In the genomic region with DNA sequence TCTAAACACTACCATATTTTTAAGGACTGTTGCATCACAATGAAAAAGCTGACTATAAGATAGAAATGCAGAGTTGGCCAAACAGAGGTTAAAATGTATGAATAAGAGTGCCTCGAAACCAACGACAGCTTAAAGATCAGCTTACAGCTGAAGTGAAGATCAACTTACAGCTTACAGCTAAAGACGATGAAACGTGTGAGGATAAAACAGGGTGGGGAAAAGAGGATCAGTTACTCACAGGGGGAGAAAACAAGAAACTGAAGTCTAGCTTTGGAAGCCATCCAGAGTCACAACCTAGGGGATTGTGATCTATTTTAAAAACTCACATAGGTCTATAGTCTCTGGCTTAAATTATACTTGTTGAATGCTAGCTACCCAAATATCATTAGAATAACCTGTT, we compare ENCODE assay signal across 20 cellular contexts.
DNase-seq lines count a peak whose midpoint lies in the region; ATAC-seq and TF ChIP-seq lines count a peak whose summit lies in the region.
"Had no signal": no experiment of that assay in that cellular context is flagged by ENCODE, and none has a peak within 500 bp of the region (broad histone marks: within the 10 kb centered on the region; RNA-seq: fewer than 3 reads in every experiment).

No MANE protein-coding gene starts in this region.

- no peaks in the 10 kb centered on the region for H3K36me3 ChIP-seq in adipocyte (ENCODE audit: control insufficient read depth, insufficient read depth, low read length, severe bottlenecking)
- no peaks in the 10 kb centered on the region for H3K36me3 ChIP-seq in right lobe of liver
- H3K36me3 ChIP-seq: BLaER1 treated with 17β-estradiol and CSF1 and Interleukin-3, amounts not matched to agents 10 nM and 100 nM; HAP-1 had no signal

- H2BK5ac ChIP-seq in H9 (ENCODE audit: insufficient read length, low read length): no peak overlapping the region

- H3K14ac ChIP-seq in H9 (ENCODE audit: insufficient read depth, low read length): no peak overlapping the region

- H3K79me1 ChIP-seq in H9 (ENCODE audit: insufficient read depth, low read depth, low read length, poor library complexity, severe bottlenecking): no peaks in the 10 kb centered on the region

- no peaks in the 10 kb centered on the region for H4K20me1 ChIP-seq in H9 (ENCODE audit: control insufficient read depth, insufficient read depth, insufficient read length)
- H4K20me1 ChIP-seq: BLaER1 treated with 17β-estradiol and CSF1 and Interleukin-3, amounts not matched to agents 10 nM and 100 nM had no signal

- H3T11ph ChIP-seq in H9 (ENCODE audit: low read length): no peak overlapping the region

- no peaks in the 10 kb centered on the region; the same call in 1 of the 2 replicates for H3K27me3 Mint-ChIP-seq in H9 (ENCODE audit: low read depth)
- H3K27me3 Mint-ChIP-seq in nephron progenitor cell (ENCODE audit: low read depth, poor library complexity): no peaks in the 10 kb centered on the region
- H3K27me3 Mint-ChIP-seq in stimulated activated naive B cell treated with anti-CD40 and anti-IgM and Interleukin-4, amounts not matched to agents 10 μg/mL and 1 μg/mL and 100 μg/mL, for 72 hours: peaks cover 13 to 34% of the 10 kb centered on the region in 2 donors

- H2BK12ac ChIP-seq in H9 (ENCODE audit: insufficient read length, low read depth, low read length): no peak overlapping the region

- no peaks in the 10 kb centered on the region for H3K23me2 ChIP-seq in H9 (ENCODE audit: insufficient read length, low read depth, low read length, poor library complexity, severe bottlenecking)

- H3K4me3 Mint-ChIP-seq in H9 (no peak overlapping the region), nephron progenitor cell (no peak overlapping the region)
- H3K4me3 Mint-ChIP-seq in stimulated activated naive B cell treated with anti-CD40 and anti-IgM and Interleukin-4, amounts not matched to agents 10 μg/mL and 1 μg/mL and 100 μg/mL, for 72 hours: no peak overlapping the region
- H3K4me3 Mint-ChIP-seq: CD8-positive, alpha-beta memory T cell had no signal

- no peaks in the 10 kb centered on the region for H3K79me2 ChIP-seq in H9 (ENCODE audit: insufficient read depth, low read length)

- H3K18ac ChIP-seq in H9 (ENCODE audit: insufficient read length, low read depth, low read length): no peak overlapping the region

- H3K36me3 Mint-ChIP-seq in H9 (ENCODE audit: insufficient read depth in 1 of 3, low read depth in 3 of 3): no peaks in the 10 kb centered on the region
- no peaks in the 10 kb centered on the region for H3K36me3 Mint-ChIP-seq in nephron progenitor cell (ENCODE audit: low read depth)
- no peaks in the 10 kb centered on the region for H3K36me3 Mint-ChIP-seq in stimulated activated naive B cell treated with anti-CD40 and anti-IgM and Interleukin-4, amounts not matched to agents 10 μg/mL and 1 μg/mL and 100 μg/mL, for 72 hours
- H3K36me3 Mint-ChIP-seq: CD8-positive, alpha-beta memory T cell had no signal

- no peak overlapping the region for H2BK20ac ChIP-seq in H9 (ENCODE audit: low read depth, low read length, poor library complexity, severe bottlenecking)

- DNase-seq in H9 (no peak), NCI-H2171 (lab: John Stamatoyannopoulos, UW) (peak; percentile 29), adipocyte (ENCODE audit: low read depth) (peak; percentile 41), nephron progenitor cell (no peak), right lobe of liver (no peak)
- no peak for DNase-seq in stimulated activated naive B cell treated with anti-CD40 and anti-IgM and Interleukin-4, amounts not matched to agents 10 μg/mL and 1 μg/mL and 100 μg/mL, for 72 hours
- DNase-seq: CD8-positive, alpha-beta memory T cell; DMS79 treated with DMSO at 0.1 percent for 48 hours; Kasumi-1; MM.1S; NCI-H1105 treated with DMSO at 0.1 percent for 48 hours; NCI-H1694; NCI-H446 treated with DMSO at 0.1 percent for 48 hours; NCI-H748 treated with DMSO at 0.1 percent for 48 hours; OCI-M1; SHP77 had no signal

- H3K9me3 ChIP-seq in H9 (ENCODE audit: control insufficient read depth, low read depth, low read length) (no peaks in the 10 kb centered on the region), adipocyte (ENCODE audit: control insufficient read depth, low read length) (no peaks in the 10 kb centered on the region), right lobe of liver (no peaks in the 10 kb centered on the region)
- H3K9me3 ChIP-seq: BLaER1 treated with 17β-estradiol and CSF1 and Interleukin-3, amounts not matched to agents 10 nM and 100 nM; HAP-1 had no signal

- H2BK15ac ChIP-seq in H9 (ENCODE audit: low read depth, low read length): no peak overlapping the region

- H4K5ac ChIP-seq in H9 (ENCODE audit: insufficient read length, low read depth, low read length): no peak overlapping the region

- H3K27me3 ChIP-seq in H9 (ENCODE audit: insufficient read depth, low read length) (no peaks in the 10 kb centered on the region), adipocyte (replicated peaks; ENCODE audit: control insufficient read depth, insufficient read depth, low read length) (no peaks in the 10 kb centered on the region), right lobe of liver (no peaks in the 10 kb centered on the region)
- H3K27me3 ChIP-seq: BLaER1 treated with 17β-estradiol and CSF1 and Interleukin-3, amounts not matched to agents 10 nM and 100 nM had no signal

- no peak overlapping the region for H2AK5ac ChIP-seq in H9 (ENCODE audit: insufficient read length, low read length)

- no peaks in the 10 kb centered on the region for H3K9me3 Mint-ChIP-seq in H9
- no peaks in the 10 kb centered on the region for H3K9me3 Mint-ChIP-seq in nephron progenitor cell
- H3K9me3 Mint-ChIP-seq in stimulated activated naive B cell treated with anti-CD40 and anti-IgM and Interleukin-4, amounts not matched to agents 10 μg/mL and 1 μg/mL and 100 μg/mL, for 72 hours: peaks cover 0 to 2% of the 10 kb centered on the region in 2 donors
- H3K9me3 Mint-ChIP-seq: CD8-positive, alpha-beta memory T cell had no signal

- H2BK120ac ChIP-seq in H9 (ENCODE audit: low read depth, low read length, poor library complexity, severe bottlenecking): no peak overlapping the region

- H4K91ac ChIP-seq in H9 (ENCODE audit: insufficient read length, low read depth, low read length): no peak overlapping the region

- H3K4me2 ChIP-seq in H9 (ENCODE audit: insufficient read depth, insufficient read length, low read length): no peak overlapping the region
- H3K4me2 ChIP-seq: BLaER1 treated with 17β-estradiol and CSF1 and Interleukin-3, amounts not matched to agents 10 nM and 100 nM had no signal

- H3K4me1 ChIP-seq in H9 (ENCODE audit: insufficient read depth, low read length) (no peaks in the 10 kb centered on the region), adipocyte (ENCODE audit: control insufficient read depth, insufficient read depth, low read length) (no peaks in the 10 kb centered on the region), right lobe of liver (no peaks in the 10 kb centered on the region)
- H3K4me1 ChIP-seq: BLaER1 treated with 17β-estradiol and CSF1 and Interleukin-3, amounts not matched to agents 10 nM and 100 nM had no signal

- peak overlapping the region; percentile 62 for H2AFZ ChIP-seq in H9 (ENCODE audit: low read length)

- H3K23ac ChIP-seq in H9 (ENCODE audit: insufficient read length, low read depth, low read length): no peak overlapping the region

- no peak overlapping the region for H3K9ac ChIP-seq in H9 (ENCODE audit: extremely low read depth, insufficient read length, low read length)
- no peak overlapping the region for H3K9ac ChIP-seq in adipocyte (ENCODE audit: low read length)
- H3K9ac ChIP-seq: BLaER1 treated with 17β-estradiol and CSF1 and Interleukin-3, amounts not matched to agents 10 nM and 100 nM had no signal

- no peak overlapping the region for H4K8ac ChIP-seq in H9 (replicated peaks; ENCODE audit: insufficient read length, low read depth, low read length)

- H3K27ac Mint-ChIP-seq in H9 (no peak overlapping the region), nephron progenitor cell (peak overlapping the region; percentile 64)
- no peak overlapping the region for H3K27ac Mint-ChIP-seq in stimulated activated naive B cell treated with anti-CD40 and anti-IgM and Interleukin-4, amounts not matched to agents 10 μg/mL and 1 μg/mL and 100 μg/mL, for 72 hours
- H3K27ac Mint-ChIP-seq: CD8-positive, alpha-beta memory T cell had no signal

- no peak for TF ChIP-seq POLR2A in right lobe of liver (IDR thresholded peaks at IDR 0.05)

- H3K4ac ChIP-seq in H9 (ENCODE audit: low read depth, low read length): no peak overlapping the region

- H3K4me1 Mint-ChIP-seq in H9 (peaks cover 9 to 11% of the 10 kb centered on the region in 2 experiments), nephron progenitor cell (peaks cover 17% of the 10 kb centered on the region)
- H3K4me1 Mint-ChIP-seq in stimulated activated naive B cell treated with anti-CD40 and anti-IgM and Interleukin-4, amounts not matched to agents 10 μg/mL and 1 μg/mL and 100 μg/mL, for 72 hours: peaks cover 0 to 6% of the 10 kb centered on the region in 2 donors
- H3K4me1 Mint-ChIP-seq: CD8-positive, alpha-beta memory T cell had no signal

- H3K27ac ChIP-seq in H9 (ENCODE audit: insufficient read length, low read depth, low read length): no peak overlapping the region
- no peak overlapping the region for H3K27ac ChIP-seq in right lobe of liver
- H3K27ac ChIP-seq: BLaER1 treated with 17β-estradiol and CSF1 and Interleukin-3, amounts not matched to agents 10 nM and 100 nM; SK-N-MC had no signal

- H3K4me3 ChIP-seq in adipocyte (ENCODE audit: low read length) (no peak overlapping the region), right lobe of liver (no peak overlapping the region)
- H3K4me3 ChIP-seq: BLaER1 treated with 17β-estradiol and CSF1 and Interleukin-3, amounts not matched to agents 10 nM and 100 nM; HAP-1; SK-N-MC had no signal

- TF ChIP-seq CTCF in H9 (conservative IDR thresholded peaks at IDR 0.05) (no peak), nephron progenitor cell (IDR thresholded peaks at IDR 0.05) (no peak), right lobe of liver (IDR thresholded peaks at IDR 0.05) (no peak)

- ATAC-seq in GM21447 (IDR thresholded peaks at IDR 0.05; ENCODE audit: unreplicated experiment) (no peak), right lobe of liver (no peak)
- ATAC-seq in stimulated activated naive B cell treated with anti-CD40 and anti-IgM and Interleukin-4, amounts not matched to agents 10 μg/mL and 1 μg/mL and 100 μg/mL, for 72 hours (replicated peaks): no peak

- no CpG with 5 or more reads among the region's 4 CpGs for WGBS in H9 (ENCODE audit: extremely low coverage, insufficient read length, low lambda C conversion rate)
- 32% methylated on average over 4 of the region's 4 CpGs for whole genome bisulfite sequencing in right lobe of liver (ENCODE audit: insufficient coverage, low coverage, low lambda C conversion rate, missing lambda C conversion rate)

- H3K56ac ChIP-seq in H9 (ENCODE audit: insufficient read length, low read depth, low read length): no peak overlapping the region

- intact Hi-C loops in right lobe of liver (cut with DNase I): no loop called here

Comparison
In these comparisons a context has a peak if more than half of its experiments do, and no peak if none do; other contexts are left out.
1. DNase-seq: peak in NCI-H2171 (single experiment) and adipocyte (single experiment); none in H9 (single experiment), nephron progenitor cell (single experiment), stimulated activated naive B cell treated with anti-CD40 and anti-IgM and Interleukin-4, amounts not matched to agents 10 μg/mL and 1 μg/mL and 100 μg/mL, for 72 hours (single experiment) and right lobe of liver (0 of 3).